Comparison of ENCODE assay signal across 2 cellular contexts in genomic region chr5:93602261-93603149, GRCh38.
TF ChIP-seq lines count a peak whose summit lies in the region.

No MANE protein-coding gene starts in this region.

TF ChIP-seq in IMR-90, 13 proteins besides CTCF, POLR2A, EP300 and RAD21 (continued from another document):
- TF ChIP-seq BHLHE40 (IDR thresholded peaks at IDR 0.05; ENCODE audit: low read depth, low read length) (no peak), USF2 (IDR thresholded peaks at IDR 0.05; ENCODE audit: low read depth, low read length) (no peak), SMC3 (IDR thresholded peaks at IDR 0.05; ENCODE audit: low read depth, low read length) (no peak), FOS (IDR thresholded peaks at IDR 0.05; ENCODE audit: low read depth, low read length) (no peak), CEBPB (IDR thresholded peaks at IDR 0.05; ENCODE audit: low read depth, low read length) (no peak)

TF ChIP-seq in SK-N-SH treated with all-trans-retinoic acid at 6 μM for 48 hours, 23 proteins besides CTCF, POLR2A, EP300 and RAD21 (continued from another document):
- TF ChIP-seq PATZ1 (CRISPR knock-in tag; IDR thresholded peaks at IDR 0.05; ENCODE audit: borderline replicate concordance), result no peak
- TF ChIP-seq ZFP3 (CRISPR knock-in tag; IDR thresholded peaks at IDR 0.05), result no peak
- TF ChIP-seq ZNF565 (CRISPR knock-in tag; conservative IDR thresholded peaks at IDR 0.05; ENCODE audit: low read depth), result no peak
- no peak for TF ChIP-seq ESRRG (CRISPR knock-in tag; IDR thresholded peaks at IDR 0.05)
- no peak for TF ChIP-seq CSRNP3 (CRISPR knock-in tag; IDR thresholded peaks at IDR 0.05)
- TF ChIP-seq ISL1 (CRISPR knock-in tag; IDR thresholded peaks at IDR 0.05), result no peak
- TF ChIP-seq CREB5 (CRISPR knock-in tag; IDR thresholded peaks at IDR 0.05; ENCODE audit: low read depth), result no peak
- no peak for TF ChIP-seq CSDC2 (CRISPR knock-in tag; IDR thresholded peaks at IDR 0.05)
- TF ChIP-seq ZNF70 (CRISPR knock-in tag; IDR thresholded peaks at IDR 0.05), result no peak; the same call in 1 of the 2 replicates
- no peak for TF ChIP-seq PPARA (CRISPR knock-in tag; IDR thresholded peaks at IDR 0.05; ENCODE audit: borderline replicate concordance)
- no peak for TF ChIP-seq ZFP30 (CRISPR knock-in tag; IDR thresholded peaks at IDR 0.05)
- TF ChIP-seq TSHZ2 (CRISPR knock-in tag; IDR thresholded peaks at IDR 0.05), result no peak
- TF ChIP-seq BACH2 (CRISPR knock-in tag; IDR thresholded peaks at IDR 0.05; ENCODE audit: borderline replicate concordance), result no peak
- no peak for TF ChIP-seq ARNTL (CRISPR knock-in tag; IDR thresholded peaks at IDR 0.05; ENCODE audit: borderline replicate concordance, low read depth)
- TF ChIP-seq GLIS3 (CRISPR knock-in tag; IDR thresholded peaks at IDR 0.05), result no peak
- no peak for TF ChIP-seq OSR1 (CRISPR knock-in tag; IDR thresholded peaks at IDR 0.05)
- TF ChIP-seq TOX (CRISPR knock-in tag; IDR thresholded peaks at IDR 0.05; ENCODE audit: borderline replicate concordance), result no peak
- TF ChIP-seq RARB (CRISPR knock-in tag; IDR thresholded peaks at IDR 0.05), result no peak
